In genomic region chr3:71673486-71673885, GRCh38 we compare ENCODE assay signal across 24 cellular contexts.
"Had no signal": no experiment of that assay in that cellular context is flagged by ENCODE, and none has a peak within 500 bp of the region (broad histone marks: within the 10 kb centered on the region; RNA-seq: fewer than 3 reads in every experiment).

No MANE protein-coding gene starts in this region.

- H3K9me3 ChIP-seq: body of pancreas, colonic mucosa, heart right ventricle, left ventricle myocardium inferior, spleen, upper lobe of right lung had no signal

- H3K4me3 ChIP-seq: body of pancreas, colonic mucosa, dorsolateral prefrontal cortex, heart right ventricle, left ventricle myocardium inferior, spleen, upper lobe of right lung had no signal

- FAIRE-seq: kidney had no signal

- H3K9me3 Mint-ChIP-seq: activated T-cell treated with anti-CD3 and anti-CD28 coated beads, Interleukin-2, amount 50 U/mL, for 24 hours; activated T-helper 2 cell treated with anti-CD3 and anti-CD28 coated beads, Interferon-gamma antibody, Interleukin-2, Interleukin-4, amounts not matched to agents 10 μg/mL and 5 μg/mL and 100 μg/mL, durations not matched to agents 14 hours and 24 hours and 36 hours; effector memory CD8-positive, alpha-beta T cell; natural killer cell had no signal

- H3K36me3 Mint-ChIP-seq: natural killer cell had no signal

- H3K27ac Mint-ChIP-seq: activated T-cell treated with anti-CD3 and anti-CD28 coated beads, Interleukin-2, amount 50 U/mL, for 24 hours; activated T-helper 2 cell treated with anti-CD3 and anti-CD28 coated beads, Interferon-gamma antibody, Interleukin-2, Interleukin-4, amounts not matched to agents 10 μg/mL and 5 μg/mL and 100 μg/mL, durations not matched to agents 14 hours and 24 hours and 36 hours; natural killer cell; progenitor cell of endocrine pancreas had no signal

- H3K4me1 Mint-ChIP-seq: natural killer cell had no signal

- H3K4me1 ChIP-seq: body of pancreas, colonic mucosa, heart right ventricle, left ventricle myocardium inferior, spleen, upper lobe of right lung had no signal

- H3K27ac ChIP-seq: body of pancreas, colonic mucosa, dorsolateral prefrontal cortex, heart right ventricle, left ventricle myocardium inferior, spleen, upper lobe of right lung had no signal

- H3K27me3 Mint-ChIP-seq: activated T-cell treated with anti-CD3 and anti-CD28 coated beads, Interleukin-2, amount 50 U/mL, for 24 hours; effector memory CD8-positive, alpha-beta T cell had no signal

- ATAC-seq: body of pancreas; effector memory CD8-positive, alpha-beta T cell; heart right ventricle; natural killer cell; upper lobe of right lung had no signal

- H3K27me3 ChIP-seq: body of pancreas, colonic mucosa, dorsolateral prefrontal cortex, heart right ventricle, spleen, upper lobe of right lung had no signal

- H3K4me3 Mint-ChIP-seq: activated T-cell treated with anti-CD3 and anti-CD28 coated beads, Interleukin-2, amount 50 U/mL, for 24 hours; effector memory CD8-positive, alpha-beta T cell; natural killer cell had no signal

- DNase-seq: activated CD4-positive, alpha-beta T cell treated with anti-CD3 and anti-CD28 coated beads for 1 hour; activated CD8-positive, alpha-beta memory T cell treated with anti-CD3 and anti-CD28 coated beads for 24 hours; activated CD8-positive, alpha-beta memory T cell treated with anti-CD3 and anti-CD28 coated beads, Interleukin-2, amount 50 U/mL, for 4 hours; activated naive CD4-positive, alpha-beta T cell; activated T-cell treated with anti-CD3 and anti-CD28 coated beads, Interleukin-2, amount 50 U/mL, for 24 hours; amygdala; body of pancreas; colonic mucosa; dorsolateral prefrontal cortex; effector memory CD8-positive, alpha-beta T cell; heart right ventricle; kidney; left ventricle myocardium inferior; mammary epithelial cell; midbrain; natural killer cell; retina; spleen; stimulated activated CD4-positive, alpha-beta T cell treated with anti-CD3 and anti-CD28 coated beads, Interleukin-4, amount 100 ng/mL, for 24 hours; stimulated activated naive CD4-positive, alpha-beta T cell treated with Interleukin-2 at 50 U/mL for 16 hours; T-helper 9 cell; upper lobe of right lung had no signal

- H3K36me3 ChIP-seq: colonic mucosa, heart right ventricle, left ventricle myocardium inferior, upper lobe of right lung had no signal
